Comparison of ENCODE assay signal across 9 cellular contexts in the genomic region with DNA sequence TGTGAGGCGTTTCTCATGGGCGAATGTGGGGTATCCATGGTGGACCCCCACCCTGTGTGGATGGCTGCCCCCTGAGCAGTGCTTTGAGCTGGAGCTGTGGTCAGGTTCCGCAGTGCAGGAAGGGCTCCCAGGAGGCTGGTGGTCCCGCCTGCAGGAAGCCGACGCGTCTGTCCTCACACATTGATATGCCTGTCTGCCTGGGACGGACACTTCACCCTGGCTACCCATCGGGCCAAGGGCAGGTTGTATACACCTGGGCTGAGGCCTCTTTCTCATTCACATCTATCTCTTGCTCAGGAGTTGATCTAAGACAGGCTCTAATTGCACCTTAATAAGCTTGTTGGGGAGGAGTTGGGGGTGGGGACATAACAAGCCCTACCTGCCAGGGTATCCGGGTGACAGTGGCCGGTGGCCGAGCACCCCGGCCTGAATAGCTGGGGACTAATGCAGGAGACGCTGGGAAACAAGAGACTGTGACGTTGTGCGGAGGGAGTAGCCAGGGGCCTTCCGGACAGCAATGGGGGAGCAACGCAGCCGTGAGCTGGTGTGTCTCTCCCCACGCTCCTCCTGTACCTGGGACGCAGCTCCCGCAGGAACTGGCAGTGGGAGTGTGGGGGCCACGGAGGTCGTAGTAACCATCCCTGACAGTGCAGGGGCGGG. TPM values are rescaled to one million over a fixed set of nuclear protein-coding genes. Genes with fewer than 3 reads are reported as not detected.
DNase-seq lines count a peak whose midpoint lies in the region; ATAC-seq, FAIRE-seq and TF ChIP-seq lines count a peak whose summit lies in the region.
"Had no signal": no experiment of that assay in that cellular context is flagged by ENCODE, and none has a peak within 500 bp of the region (broad histone marks: within the 10 kb centered on the region; RNA-seq: fewer than 3 reads in every experiment).

No MANE protein-coding gene starts in this region.

- peaks cover 53% of the 10 kb centered on the region for H3K36me3 ChIP-seq in adipocyte (ENCODE audit: control insufficient read depth, insufficient read depth, low read length, severe bottlenecking)
- H3K36me3 ChIP-seq in kidney (ENCODE audit: control insufficient read depth in 1 of 2, insufficient read depth in 2 of 2, low read length in 2 of 2): peaks cover 7 to 17% of the 10 kb centered on the region in 2 donors
- peaks cover 0 to 3% (median 0%) of the 10 kb centered on the region in 4 donors for H3K36me3 ChIP-seq in transverse colon

- H3K27me3 ChIP-seq in adipocyte (replicated peaks; ENCODE audit: control insufficient read depth, insufficient read depth, low read length) (no peaks in the 10 kb centered on the region), transverse colon (no peaks in the 10 kb centered on the region)

- H3K27ac ChIP-seq in kidney (ENCODE audit: low read depth in 2 of 2, low read length in 2 of 2) (peak overlapping the region; percentile 43 to 59), transverse colon (peak overlapping the region; percentile 54 to 75 (median 68))

- peak; percentile 46 for DNase-seq in activated naive CD4-positive, alpha-beta T cell treated with anti-CD3 and anti-CD28 coated beads, Interleukin-2, amount 10 ng/mL, durations not matched to agents 7 days and 5 days
- DNase-seq in activated naive CD4-positive, alpha-beta T cell treated with anti-CD3 and anti-CD28 coated beads, Interleukin-2, amount 50 U/mL, for 16 hours: no peak
- DNase-seq in adipocyte (ENCODE audit: low read depth): peak; percentile 44
- DNase-seq in kidney: no peak
- peak; percentile 56 for DNase-seq in transverse colon
- no peak for DNase-seq in GM19239 (ENCODE audit: insufficient read length, low spot score)
- no peak for DNase-seq in activated effector memory CD4-positive, alpha-beta T cell treated with anti-CD3 and anti-CD28 coated beads, Interleukin-2, amount 50 U/mL, for 16 hours

- no peak for TF ChIP-seq POLR2A in transverse colon (IDR thresholded peaks at IDR 0.05)

- H3K9ac ChIP-seq in adipocyte (ENCODE audit: low read length) (no peak overlapping the region), kidney (ENCODE audit: low read length in 2 of 2) (no peak overlapping the region)

- no peaks in the 10 kb centered on the region for H3K9me3 ChIP-seq in adipocyte (ENCODE audit: control insufficient read depth, low read length)
- H3K9me3 ChIP-seq in kidney (ENCODE audit: control insufficient read depth in 1 of 2, low read length in 2 of 2): no peaks in the 10 kb centered on the region
- H3K9me3 ChIP-seq in transverse colon: no peaks in the 10 kb centered on the region

- H3K27ac Mint-ChIP-seq in activated naive CD4-positive, alpha-beta T cell treated with anti-CD3 and anti-CD28 coated beads, Interleukin-2, amount 10 ng/mL, durations not matched to agents 7 days and 5 days: peak overlapping the region; percentile 28

- no peak overlapping the region for H3K4me3 ChIP-seq in adipocyte (ENCODE audit: low read length)
- no peak overlapping the region for H3K4me3 ChIP-seq in kidney (ENCODE audit: low read length in 2 of 2)
- H3K4me3 ChIP-seq in transverse colon: no peak overlapping the region

- intact Hi-C loops in kidney (cut with DNase I): no loop called here
- intact Hi-C loops in transverse colon (cut with DNase I; ENCODE audit: low total_unique reads): no loop called here

- H3K4me1 ChIP-seq in adipocyte (ENCODE audit: control insufficient read depth, insufficient read depth, low read length): peaks cover 8% of the 10 kb centered on the region
- H3K4me1 ChIP-seq in kidney (ENCODE audit: control insufficient read depth in 1 of 2, insufficient read depth in 1 of 2, low read depth in 1 of 2, low read length in 2 of 2): peaks cover 12 to 20% of the 10 kb centered on the region in 2 donors
- H3K4me1 ChIP-seq in transverse colon: no peaks in the 10 kb centered on the region

- TF ChIP-seq EP300 in transverse colon (IDR thresholded peaks at IDR 0.05; ENCODE audit: low read depth): no peak

- CTCF ChIA-PET in activated naive CD4-positive, alpha-beta T cell treated with anti-CD3 and anti-CD28 coated beads, Interleukin-2, amount 10 ng/mL, durations not matched to agents 7 days and 5 days (lab: Charles Lee): no interaction called here

- H3K4me3 Mint-ChIP-seq in activated naive CD4-positive, alpha-beta T cell treated with anti-CD3 and anti-CD28 coated beads, Interleukin-2, amount 10 ng/mL, durations not matched to agents 7 days and 5 days: peak overlapping the region; percentile 23

- no peaks in the 10 kb centered on the region for H3K27me3 Mint-ChIP-seq in activated naive CD4-positive, alpha-beta T cell treated with anti-CD3 and anti-CD28 coated beads, Interleukin-2, amount 10 ng/mL, durations not matched to agents 7 days and 5 days

- TF ChIP-seq CTCF in kidney (IDR thresholded peaks at IDR 0.05; ENCODE audit: borderline replicate concordance, extremely low read depth, insufficient read depth): no peak
- TF ChIP-seq CTCF in transverse colon (IDR thresholded peaks at IDR 0.05): no peak

- 49% methylated on average over 22 of the region's 25 CpGs; no CpG with 5 or more reads in 1 of the 2 donors for WGBS in transverse colon (ENCODE audit: low coverage in 1 of 2), 2 donors

- H3K4me1 Mint-ChIP-seq in activated naive CD4-positive, alpha-beta T cell treated with anti-CD3 and anti-CD28 coated beads, Interleukin-2, amount 10 ng/mL, durations not matched to agents 7 days and 5 days: peaks cover 11% of the 10 kb centered on the region

- FAIRE-seq in kidney (lab: Jason Lieb, UNC) (no peak), GM19239 (lab: Jason Lieb, UNC) (no peak)
- FAIRE-seq: keratinocyte had no signal

- in situ Hi-C loops in transverse colon (cut with MboI; ENCODE audit: low pct_ligation_motif_present in 1 of 4, low pct_unique_long_range_greater_than_20kb in 1 of 4, low sequenced_read_pairs in 3 of 4): no loop called here

- peaks cover 17% of the 10 kb centered on the region for H3K36me3 Mint-ChIP-seq in activated naive CD4-positive, alpha-beta T cell treated with anti-CD3 and anti-CD28 coated beads, Interleukin-2, amount 10 ng/mL, durations not matched to agents 7 days and 5 days

- no peaks in the 10 kb centered on the region for H3K9me3 Mint-ChIP-seq in activated naive CD4-positive, alpha-beta T cell treated with anti-CD3 and anti-CD28 coated beads, Interleukin-2, amount 10 ng/mL, durations not matched to agents 7 days and 5 days

- no peak for ATAC-seq in HG02623 (IDR thresholded peaks at IDR 0.05; ENCODE audit: unreplicated experiment)

RNA-seq across cellular contexts. Expression of gene PDXK, which starts 21.7 kb away (rescaled TPM):
- total RNA-seq in kidney (210 TPM), transverse colon (100 to 1,000 TPM in 2 of 4 donors, 10 to 100 TPM in 2; 85.8 to 117 (median 103) TPM)
- 122 TPM for polyA plus RNA-seq in kidney (ENCODE audit: insufficient read depth, low read depth, low replicate concordance)

RNA-seq across cellular contexts. Expression of gene CSTB, which starts 35.5 kb away (rescaled TPM):
- total RNA-seq in kidney (74.5 TPM), transverse colon (10 to 100 TPM; 16.1 to 61.7 (median 19.6) TPM)
- 97.8 TPM for polyA plus RNA-seq in kidney (ENCODE audit: insufficient read depth, low read depth, low replicate concordance)

RNA-seq across cellular contexts. Expression of gene RRP1, which starts 48.8 kb away (rescaled TPM):
- 18.7 TPM for total RNA-seq in kidney
- 12.9 TPM for polyA plus RNA-seq in kidney (ENCODE audit: insufficient read depth, low read depth, low replicate concordance)
- total RNA-seq in transverse colon: 10 to 100 TPM in 2 of 4 donors, 1 to 10 TPM in 2; 5.2 to 26.1 (median 11.1) TPM

Comparison
In these comparisons a context has a peak if more than half of its experiments do, and no peak if none do; other contexts are left out.
1. DNase-seq: peak in activated naive CD4-positive, alpha-beta T cell treated with anti-CD3 and anti-CD28 coated beads, Interleukin-2, amount 10 ng/mL, durations not matched to agents 7 days and 5 days (single experiment), adipocyte (single experiment) and transverse colon (single experiment); none in activated naive CD4-positive, alpha-beta T cell treated with anti-CD3 and anti-CD28 coated beads, Interleukin-2, amount 50 U/mL, for 16 hours (single experiment), kidney (single experiment), GM19239 (single experiment) and activated effector memory CD4-positive, alpha-beta T cell treated with anti-CD3 and anti-CD28 coated beads, Interleukin-2, amount 50 U/mL, for 16 hours (single experiment).